In the genomic region with DNA sequence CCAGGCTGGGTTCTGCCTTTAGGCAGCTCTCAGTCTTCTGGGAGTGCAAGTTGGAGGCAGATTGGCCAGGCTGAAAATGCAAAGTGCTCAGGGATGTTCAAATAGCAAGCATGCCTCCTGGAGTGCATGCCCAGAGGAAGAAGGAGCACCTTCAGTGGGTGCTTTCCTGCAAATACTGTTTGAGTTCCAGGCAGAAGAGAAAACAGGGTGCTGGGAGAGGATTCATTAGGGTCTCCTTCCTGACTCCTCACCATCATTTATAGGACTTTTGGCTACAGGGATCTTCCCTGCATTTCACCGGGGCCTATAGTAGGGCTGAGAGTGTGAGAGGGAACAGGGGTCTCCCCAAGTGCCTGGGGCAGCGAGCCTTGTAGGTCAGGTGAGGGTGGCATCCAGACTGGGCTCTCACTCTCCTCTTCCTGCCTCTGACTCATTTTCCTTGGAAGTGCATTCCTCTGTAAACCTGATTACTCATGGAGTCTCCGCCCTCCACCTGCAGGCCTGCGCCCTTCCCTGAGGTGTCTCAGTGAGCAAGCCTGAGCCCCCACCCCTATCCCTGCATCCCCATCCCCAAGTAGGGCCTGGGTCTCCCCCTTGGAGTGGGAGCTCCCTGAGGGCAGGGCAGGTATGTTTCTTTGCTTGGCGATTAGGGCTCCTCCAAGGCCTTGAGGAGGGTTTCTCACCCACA, we compare ENCODE assay signal across 9 cellular contexts. TPM values are rescaled to one million over a fixed set of nuclear protein-coding genes. Genes with fewer than 3 reads are reported as not detected.
DNase-seq lines count a peak whose midpoint lies in the region; ATAC-seq and TF ChIP-seq lines count a peak whose summit lies in the region.
"Had no signal": no experiment of that assay in that cellular context is flagged by ENCODE, and none has a peak within 500 bp of the region (broad histone marks: within the 10 kb centered on the region; RNA-seq: fewer than 3 reads in every experiment).

No MANE protein-coding gene starts in this region.

- no peak for TF ChIP-seq POLR2A in GM18505 (IDR thresholded peaks at IDR 0.05; ENCODE audit: borderline replicate concordance, extremely low read depth, insufficient read depth, insufficient read length)

- no peaks in the 10 kb centered on the region for H3K9me3 Mint-ChIP-seq in natural killer cell
- H3K9me3 Mint-ChIP-seq: activated naive CD4-positive, alpha-beta T cell treated with anti-CD3 and anti-CD28 coated beads, Interleukin-2, amount 50 U/mL, for 24 hours had no signal

- H4K20me1 ChIP-seq in DND-41 (ENCODE audit: insufficient read depth, low read length) = no peaks in the 10 kb centered on the region

- peaks cover 6% of the 10 kb centered on the region for H3K36me3 Mint-ChIP-seq in natural killer cell

- H3K27me3 Mint-ChIP-seq in natural killer cell (ENCODE audit: low read depth in 2 of 2) = peaks cover 0 to 16% of the 10 kb centered on the region in 2 donors

- DNase-seq in DND-41 (peak; percentile 43), LoVo (ENCODE audit: low spot score) (peak; percentile 89), brain microvascular endothelial cell (no peak), natural killer cell (no peak), NCI-H146 treated with DMSO at 0.1 percent for 48 hours (lab: John Stamatoyannopoulos, UW; ENCODE audit: unreplicated experiment) (no peak), head of caudate nucleus (no peak)

- H3K27me3 ChIP-seq in DND-41 (ENCODE audit: insufficient read depth, low read length, poor library complexity) (no peaks in the 10 kb centered on the region), brain microvascular endothelial cell (replicated peaks) (no peaks in the 10 kb centered on the region)

- H3K4me1 ChIP-seq in DND-41 (ENCODE audit: insufficient read depth, low read length) = peaks cover 76% of the 10 kb centered on the region

- H3K79me2 ChIP-seq in DND-41 (ENCODE audit: insufficient read depth, low read length) = 0 out of 2 replicates have a peak, but pooled peaks cover 2% of the 10 kb centered on the region

- H3K4me3 ChIP-seq in DND-41 (ENCODE audit: low read depth in 1 of 2, low read length in 2 of 2) = no peak overlapping the region
- no peak overlapping the region for H3K4me3 ChIP-seq in brain microvascular endothelial cell (ENCODE audit: low read depth, low read length)

- H3K4me2 ChIP-seq in DND-41 (ENCODE audit: insufficient read depth, low read length) = peak overlapping the region; percentile 34; the same call in 1 of the 2 replicates

- peak overlapping the region; percentile 87 for H3K4me3 Mint-ChIP-seq in natural killer cell

- peak overlapping the region in 1 of 2 donors; percentile 58 for H3K27ac Mint-ChIP-seq in natural killer cell

- no peak for TF ChIP-seq CTCF in DND-41 (IDR thresholded peaks at IDR 0.05; ENCODE audit: borderline replicate concordance, extremely low read depth, low read length, poor library complexity, severe bottlenecking)
- no peak for TF ChIP-seq CTCF in brain microvascular endothelial cell (IDR thresholded peaks at IDR 0.05; ENCODE audit: low read depth, low read length, missing control alignments)
- no peak for TF ChIP-seq CTCF in natural killer cell (IDR thresholded peaks at IDR 0.05)

- H3K27ac ChIP-seq in DND-41 (ENCODE audit: low read length) = peak overlapping the region; percentile 99
- H3K27ac ChIP-seq in brain microvascular endothelial cell = peak overlapping the region; percentile 11

- intact Hi-C loops in natural killer cell (cut with micrococcal nuclease) = no loop called here
- intact Hi-C loops in head of caudate nucleus (cut with DNase I) = no loop called here

- no peak overlapping the region for H2AFZ ChIP-seq in DND-41 (ENCODE audit: low read depth, low read length)

- in situ Hi-C loops in brain microvascular endothelial cell (cut with HindIII; ENCODE audit: low pct_ligation_motif_present, low sequenced_read_pairs) = no loop called here

- ATAC-seq in DND-41 (ENCODE audit: insufficient read depth, low read depth) = no peak
- no peak for ATAC-seq in natural killer cell
- no peak for ATAC-seq in GM18505 (IDR thresholded peaks at IDR 0.05; ENCODE audit: unreplicated experiment)
- no peak for ATAC-seq in GM18502 (IDR thresholded peaks at IDR 0.05; ENCODE audit: poor library complexity, unreplicated experiment)

- H3K36me3 ChIP-seq in DND-41 (ENCODE audit: insufficient read depth, low read length) = no peaks in the 10 kb centered on the region
- H3K36me3 ChIP-seq in brain microvascular endothelial cell (replicated peaks) = no peaks in the 10 kb centered on the region

- peak overlapping the region; percentile 57 for H3K9ac ChIP-seq in DND-41 (ENCODE audit: low read depth, low read length)

- peaks cover 70 to 85% of the 10 kb centered on the region in 2 donors for H3K4me1 Mint-ChIP-seq in natural killer cell

- no peaks in the 10 kb centered on the region for H3K9me3 ChIP-seq in DND-41 (ENCODE audit: insufficient read depth, low read length, severe bottlenecking)

RNA-seq across cellular contexts. Expression of gene TNS4, which starts 17.1 kb away (rescaled TPM):
- 1 to 10 TPM in 1 of 3 donors, under 1 TPM in 2; 0.65 to 1.8 (median 0.94) TPM for total RNA-seq in natural killer cell

RNA-seq across cellular contexts. Expression of gene CCR7, which starts 46.7 kb away (rescaled TPM):
- 1 to 10 TPM; 3.2 to 8.0 (median 6.6) TPM for total RNA-seq in natural killer cell

Comparison
In these comparisons a context has a peak if more than half of its experiments do, and no peak if none do; other contexts are left out.
1. DNase-seq: peak in DND-41 (single experiment) and LoVo (single experiment); none in brain microvascular endothelial cell (single experiment), natural killer cell (single experiment), NCI-H146 treated with DMSO at 0.1 percent for 48 hours (single experiment) and head of caudate nucleus (0 of 42).